ENCODE assay signal across 23 cellular contexts in the genomic region with DNA sequence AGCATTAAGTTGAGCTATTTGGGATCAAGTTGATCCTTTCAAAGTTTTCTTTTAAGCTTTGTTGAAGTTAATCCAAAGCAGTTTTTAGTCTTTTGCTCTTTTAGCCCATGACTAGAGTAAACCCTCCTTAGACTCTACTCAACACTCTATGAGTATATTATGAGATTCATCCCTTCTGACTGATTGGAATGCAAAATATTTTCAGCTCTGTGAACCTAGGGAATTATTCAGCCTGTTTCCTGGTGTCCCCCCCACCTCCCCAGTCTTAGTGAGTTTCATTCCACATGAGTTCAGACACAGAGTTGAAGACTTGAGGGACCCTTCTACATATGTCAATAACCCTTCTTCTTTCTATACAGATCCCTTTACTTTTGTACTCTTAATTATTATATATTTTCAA.
DNase-seq lines count a peak whose midpoint lies in the region; ATAC-seq and TF ChIP-seq lines count a peak whose summit lies in the region.
"Had no signal": no experiment of that assay in that cellular context is flagged by ENCODE, and none has a peak within 500 bp of the region (broad histone marks: within the 10 kb centered on the region; RNA-seq: fewer than 3 reads in every experiment).

No MANE protein-coding gene starts in this region.

- H3K27me3 ChIP-seq in IMR-90 (ENCODE audit: control insufficient read depth, insufficient read depth, low read length) (no peaks in the 10 kb centered on the region), uterus (no peaks in the 10 kb centered on the region)

- no peak overlapping the region for H3K4me3 Mint-ChIP-seq in stimulated activated effector memory CD8-positive, alpha-beta T cell treated with anti-CD3 and anti-CD28 coated beads, Interleukin-12 subunit alpha, Interleukin-12 subunit beta, amount 100 ng/mL, for 72 hours
- H3K4me3 Mint-ChIP-seq: CD8-positive, alpha-beta T cell had no signal

- no peak overlapping the region for H2BK120ac ChIP-seq in IMR-90 (ENCODE audit: low read depth, low read length)

- peaks cover 2% of the 10 kb centered on the region; the same call in 1 of the 2 replicates for H3K9me3 ChIP-seq in IMR-90 (ENCODE audit: control insufficient read depth, insufficient read depth, low read length)
- H3K9me3 ChIP-seq in uterus: no peaks in the 10 kb centered on the region

- H3K27ac Mint-ChIP-seq in stimulated activated effector memory CD8-positive, alpha-beta T cell treated with anti-CD3 and anti-CD28 coated beads, Interleukin-12 subunit alpha, Interleukin-12 subunit beta, amount 100 ng/mL, for 72 hours: no peak overlapping the region
- H3K27ac Mint-ChIP-seq: CD8-positive, alpha-beta T cell had no signal

- H3K9ac ChIP-seq in IMR-90 (ENCODE audit: low read depth, low read length): no peak overlapping the region

- no peak overlapping the region for H2BK5ac ChIP-seq in IMR-90 (ENCODE audit: low read depth, low read length, poor library complexity, severe bottlenecking)

- H3K4me2 ChIP-seq in IMR-90 (ENCODE audit: low read depth, low read length): no peak overlapping the region

- TF ChIP-seq RAD21 in IMR-90 (IDR thresholded peaks at IDR 0.05; ENCODE audit: low read length): no peak

- no peak overlapping the region for H3K4ac ChIP-seq in IMR-90 (ENCODE audit: low read depth, low read length)

- peak; percentile 77 for DNase-seq in EL
- DNase-seq in IMR-90: peak; percentile 16
- peak; percentile 17 for DNase-seq in glomerular visceral epithelial cell (ENCODE audit: extremely low spot score)
- no peak for DNase-seq in uterus
- no peak for DNase-seq in kidney glomerular epithelial cell (lab: John Stamatoyannopoulos, UW)
- no peak for DNase-seq in stimulated activated effector memory CD8-positive, alpha-beta T cell treated with anti-CD3 and anti-CD28 coated beads, Interleukin-12 subunit alpha, Interleukin-12 subunit beta, amount 100 ng/mL, for 72 hours (ENCODE audit: low spot score in 2 of 2)
- no peak for DNase-seq in NCI-H748 (lab: John Stamatoyannopoulos, UW; ENCODE audit: unreplicated experiment)
- DNase-seq: AML-193; C1 segment of cervical spinal cord; Calu3; CD8-positive, alpha-beta T cell; DMS153; H7; KBM-7; NCI-H1092; NCI-H1436; NCI-H187 treated with DMSO at 0.1 percent for 48 hours; NCI-H2107; NCI-H774; NK-92 treated with Interleukin-12 subunit alpha and Interleukin-12 subunit beta, amount 100 ng/mL, for 24 hours; T-helper 1 cell had no signal

- H3K4me1 ChIP-seq in IMR-90 (ENCODE audit: control insufficient read depth, insufficient read depth, low read length) (no peaks in the 10 kb centered on the region), uterus (no peaks in the 10 kb centered on the region)

- CTCF ChIA-PET in IMR-90 (lab: Yijun Ruan, JAX): no interaction called here

- no peak overlapping the region for H3K18ac ChIP-seq in IMR-90 (ENCODE audit: low read depth, low read length)

- BruUV-seq in IMR-90 (replicated peaks; lab: Mats Ljungman, UMichigan): no TSS peak

- peaks cover 9% of the 10 kb centered on the region for H3K9me3 Mint-ChIP-seq in stimulated activated effector memory CD8-positive, alpha-beta T cell treated with anti-CD3 and anti-CD28 coated beads, Interleukin-12 subunit alpha, Interleukin-12 subunit beta, amount 100 ng/mL, for 72 hours

- intact Hi-C loops in IMR-90 (cut with micrococcal nuclease): no loop called here
- intact Hi-C loops in uterus (cut with DNase I; ENCODE audit: low total_unique reads): no loop called here

- H3K56ac ChIP-seq in IMR-90 (ENCODE audit: extremely low read depth, insufficient read depth, low read length): no peak overlapping the region

- H3K23ac ChIP-seq in IMR-90 (ENCODE audit: low read depth, low read length): no peak overlapping the region

- H2AK5ac ChIP-seq in IMR-90 (ENCODE audit: low read depth, low read length): no peak overlapping the region

- H4K8ac ChIP-seq in IMR-90 (ENCODE audit: low read depth in 2 of 2, low read length in 2 of 2): no peak overlapping the region

- no peak overlapping the region for H2BK20ac ChIP-seq in IMR-90 (ENCODE audit: low read depth, low read length)

- no peak overlapping the region for H3K4me3 ChIP-seq in IMR-90 (ENCODE audit: insufficient read depth, low read depth, low read length)
- no peak overlapping the region for H3K4me3 ChIP-seq in uterus
- H3K4me3 ChIP-seq: GM12878 had no signal

- no peak overlapping the region for H4K5ac ChIP-seq in IMR-90 (ENCODE audit: low read depth, low read length)

- no peaks in the 10 kb centered on the region for H4K20me1 ChIP-seq in IMR-90 (ENCODE audit: insufficient read depth, low read length)

- no peak overlapping the region for H2AFZ ChIP-seq in IMR-90 (replicated peaks; ENCODE audit: low read length, poor library complexity)

- no peak overlapping the region for H2AK9ac ChIP-seq in IMR-90 (replicated peaks; ENCODE audit: low read depth, low read length, poor library complexity)

- ATAC-seq in IMR-90 (ENCODE audit: low read depth): no peak
- no peak for ATAC-seq in stimulated activated effector memory CD8-positive, alpha-beta T cell treated with anti-CD3 and anti-CD28 coated beads, Interleukin-12 subunit alpha, Interleukin-12 subunit beta, amount 100 ng/mL, for 72 hours
- ATAC-seq: CD8-positive, alpha-beta T cell; GM12878; HepG2 had no signal

- H2BK15ac ChIP-seq in IMR-90 (ENCODE audit: low read depth, low read length): no peak overlapping the region

- no peaks in the 10 kb centered on the region for H3K9me1 ChIP-seq in IMR-90 (ENCODE audit: insufficient read depth, low read length)

- no peak for TF ChIP-seq CTCF in IMR-90 (conservative IDR thresholded peaks at IDR 0.05; ENCODE audit: low read depth, low read length)
- no peak for TF ChIP-seq CTCF in uterus (IDR thresholded peaks at IDR 0.05)

- H3K36me3 ChIP-seq in IMR-90 (ENCODE audit: control insufficient read depth, insufficient read depth, low read length): no peaks in the 10 kb centered on the region
- no peaks in the 10 kb centered on the region for H3K36me3 ChIP-seq in uterus

- H3K4me1 Mint-ChIP-seq in stimulated activated effector memory CD8-positive, alpha-beta T cell treated with anti-CD3 and anti-CD28 coated beads, Interleukin-12 subunit alpha, Interleukin-12 subunit beta, amount 100 ng/mL, for 72 hours: no peaks in the 10 kb centered on the region

- POLR2A ChIA-PET in IMR-90 (lab: Charles Lee; ENCODE audit: unreplicated experiment): no interaction called here

- TF ChIP-seq POLR2A in IMR-90 (IDR thresholded peaks at IDR 0.05; ENCODE audit: low read depth, low read length) (no peak), uterus (IDR thresholded peaks at IDR 0.05) (no peak)

- dilution Hi-C loops in IMR-90 (cut with HindIII; ENCODE audit: low sequenced_read_pairs, unreplicated experiment): no loop called here

- H3K27ac ChIP-seq in IMR-90 (ENCODE audit: insufficient read depth, low read length): no peak overlapping the region
- no peak overlapping the region for H3K27ac ChIP-seq in uterus

- no peaks in the 10 kb centered on the region for H3K36me3 Mint-ChIP-seq in stimulated activated effector memory CD8-positive, alpha-beta T cell treated with anti-CD3 and anti-CD28 coated beads, Interleukin-12 subunit alpha, Interleukin-12 subunit beta, amount 100 ng/mL, for 72 hours
- H3K36me3 Mint-ChIP-seq: CD8-positive, alpha-beta T cell had no signal

- H3K79me1 ChIP-seq in IMR-90 (ENCODE audit: low read depth in 1 of 2, low read length in 2 of 2): no peaks in the 10 kb centered on the region

- in situ Hi-C loops in IMR-90 (cut with MboI; ENCODE audit: low sequenced_read_pairs): no loop called here

- H3K14ac ChIP-seq in IMR-90 (replicated peaks; ENCODE audit: low read depth, low read length): no peak overlapping the region

- no peak overlapping the region for H4K91ac ChIP-seq in IMR-90 (ENCODE audit: insufficient read depth, low read depth, low read length)

TF ChIP-seq in IMR-90, 13 proteins besides CTCF, POLR2A, EP300 and RAD21:
- TF ChIP-seq MXI1 (IDR thresholded peaks at IDR 0.05; ENCODE audit: borderline replicate concordance, low read depth, low read length) (no peak), CHD1 (IDR thresholded peaks at IDR 0.05; ENCODE audit: low read depth, low read length) (no peak), FOS (IDR thresholded peaks at IDR 0.05; ENCODE audit: low read depth, low read length) (no peak), NFE2L2 (IDR thresholded peaks at IDR 0.05; ENCODE audit: low read depth, low read length) (no peak), BHLHE40 (IDR thresholded peaks at IDR 0.05; ENCODE audit: low read depth, low read length) (no peak), RCOR1 (IDR thresholded peaks at IDR 0.05; ENCODE audit: insufficient replicate concordance, low read length) (no peak), MAZ (IDR thresholded peaks at IDR 0.05; ENCODE audit: borderline replicate concordance, low read depth, low read length) (no peak), CEBPB (IDR thresholded peaks at IDR 0.05; ENCODE audit: low read depth, low read length) (no peak), RFX5 (IDR thresholded peaks at IDR 0.05; ENCODE audit: low read depth, low read length) (no peak)
- TF ChIP-seq, protein P1, sequence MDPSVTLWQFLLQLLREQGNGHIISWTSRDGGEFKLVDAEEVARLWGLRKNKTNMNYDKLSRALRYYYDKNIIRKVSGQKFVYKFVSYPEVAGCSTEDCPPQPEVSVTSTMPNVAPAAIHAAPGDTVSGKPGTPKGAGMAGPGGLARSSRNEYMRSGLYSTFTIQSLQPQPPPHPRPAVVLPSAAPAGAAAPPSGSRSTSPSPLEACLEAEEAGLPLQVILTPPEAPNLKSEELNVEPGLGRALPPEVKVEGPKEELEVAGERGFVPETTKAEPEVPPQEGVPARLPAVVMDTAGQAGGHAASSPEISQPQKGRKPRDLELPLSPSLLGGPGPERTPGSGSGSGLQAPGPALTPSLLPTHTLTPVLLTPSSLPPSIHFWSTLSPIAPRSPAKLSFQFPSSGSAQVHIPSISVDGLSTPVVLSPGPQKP (IDR thresholded peaks at IDR 0.05; ENCODE audit: borderline replicate concordance, low read depth, low read length): no peak
- TF ChIP-seq, protein P2, sequence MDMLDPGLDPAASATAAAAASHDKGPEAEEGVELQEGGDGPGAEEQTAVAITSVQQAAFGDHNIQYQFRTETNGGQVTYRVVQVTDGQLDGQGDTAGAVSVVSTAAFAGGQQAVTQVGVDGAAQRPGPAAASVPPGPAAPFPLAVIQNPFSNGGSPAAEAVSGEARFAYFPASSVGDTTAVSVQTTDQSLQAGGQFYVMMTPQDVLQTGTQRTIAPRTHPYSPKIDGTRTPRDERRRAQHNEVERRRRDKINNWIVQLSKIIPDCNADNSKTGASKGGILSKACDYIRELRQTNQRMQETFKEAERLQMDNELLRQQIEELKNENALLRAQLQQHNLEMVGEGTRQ (IDR thresholded peaks at IDR 0.05; ENCODE audit: low read depth, low read length): no peak

Comparison
In these comparisons a context has a peak if more than half of its experiments do, and no peak if none do; other contexts are left out.
1. DNase-seq: peak in EL (single experiment), IMR-90 (single experiment) and glomerular visceral epithelial cell (single experiment); none in uterus (0 of 2), kidney glomerular epithelial cell (single experiment), stimulated activated effector memory CD8-positive, alpha-beta T cell treated with anti-CD3 and anti-CD28 coated beads, Interleukin-12 subunit alpha, Interleukin-12 subunit beta, amount 100 ng/mL, for 72 hours (0 of 2) and NCI-H748 (single experiment).